Comparison of ENCODE assay signal across 1 cellular context in genomic region chr5:1174122-1174936, GRCh38.
A peak's percentile ranks its signal among the peaks of the same experiment; 100 is the strongest.
TF ChIP-seq lines count a peak whose summit lies in the region.

No MANE protein-coding gene starts in this region.

TF ChIP-seq in K562, 482 proteins besides CTCF, POLR2A, EP300 and RAD21 (continued from another document and continues in another):
- TF ChIP-seq CBFA2T2 (conservative IDR thresholded peaks at IDR 0.05) (no peak), KLF16 (IDR thresholded peaks at IDR 0.05) (peak; percentile 62), STAG1 (CRISPR knock-in tag; IDR thresholded peaks at IDR 0.05; ENCODE audit: borderline replicate concordance) (peak; percentile 73), JUND (IDR thresholded peaks at IDR 0.05; ENCODE audit: borderline replicate concordance, low read depth, low read length) (peak; percentile 98), JUND (tag; IDR thresholded peaks at IDR 0.05; ENCODE audit: borderline replicate concordance, low read depth, low read length) (peak; percentile 96; the same call in 2 of the 3 replicates), FIP1L1 (IDR thresholded peaks at IDR 0.05; ENCODE audit: low read depth, low read length, poor library complexity, severe bottlenecking) (no peak), CREBBP (IDR thresholded peaks at IDR 0.05; ENCODE audit: low read depth, low read length) (no peak), PHTF2 (CRISPR knock-in tag; IDR thresholded peaks at IDR 0.05) (no peak), RB1 (IDR thresholded peaks at IDR 0.05; ENCODE audit: low read depth) (peak; percentile 63; the same call in 1 of the 2 replicates), HMG20A (CRISPR knock-in tag; conservative IDR thresholded peaks at IDR 0.05) (0 out of 2 replicates have a peak, but pooled peaks have one; percentile 45), SFPQ (IDR thresholded peaks at IDR 0.05; ENCODE audit: low read depth, low read length) (no peak), LEF1 (IDR thresholded peaks at IDR 0.05) (peak; percentile 42; the same call in 1 of the 2 replicates), TEAD4 (IDR thresholded peaks at IDR 0.05; ENCODE audit: low read length) (peak; percentile 39; the same call in 1 of the 2 replicates), TEAD4 (CRISPR knock-in tag; IDR thresholded peaks at IDR 0.05; ENCODE audit: borderline replicate concordance) (no peak), CBX2 (IDR thresholded peaks at IDR 0.05; ENCODE audit: insufficient read depth, low read length, poor library complexity, severe bottlenecking) (no peak), HINFP (tag; conservative IDR thresholded peaks at IDR 0.05; ENCODE audit: low read depth) (no peak), MYC (IDR thresholded peaks at IDR 0.05; ENCODE audit: low read depth, low read length) (peak; percentile 74), MYC (CRISPR knock-in tag; IDR thresholded peaks at IDR 0.05; ENCODE audit: borderline replicate concordance, low read depth) (no peak), ESRRA (IDR thresholded peaks at IDR 0.05; ENCODE audit: borderline replicate concordance, low read depth) (no peak), ZNF280B (CRISPR knock-in tag; IDR thresholded peaks at IDR 0.05) (no peak), ZBTB26 (CRISPR knock-in tag; IDR thresholded peaks at IDR 0.05) (no peak), HES1 (IDR thresholded peaks at IDR 0.05; ENCODE audit: low read depth) (peak; percentile 35; the same call in 1 of the 2 replicates), ZMIZ1 (IDR thresholded peaks at IDR 0.05; ENCODE audit: low read depth in 2 of 2, low read length in 2 of 2) (no peak), CREM (IDR thresholded peaks at IDR 0.05; ENCODE audit: low read depth) (peak; percentile 63), ARID3A (IDR thresholded peaks at IDR 0.05; ENCODE audit: borderline replicate concordance, low read depth, low read length) (0 out of 2 replicates have a peak, but pooled peaks have one; percentile 26), PHF21A (IDR thresholded peaks at IDR 0.05; ENCODE audit: borderline replicate concordance, low read depth) (peak; percentile 33; the same call in 1 of the 2 replicates), CHD2 (IDR thresholded peaks at IDR 0.05; ENCODE audit: low read depth, low read length) (peak; percentile 93), VEZF1 (CRISPR knock-in tag; IDR thresholded peaks at IDR 0.05) (peak; percentile 32; the same call in 1 of the 2 replicates), MNT (conservative IDR thresholded peaks at IDR 0.05) (0 out of 4 replicates have a peak, but pooled peaks of 1 of the 2 experiments have one; percentile 25), DPF2 (IDR thresholded peaks at IDR 0.05) (peak; percentile 60), PRPF4 (IDR thresholded peaks at IDR 0.05; ENCODE audit: insufficient read depth, low read depth, low read length, poor library complexity, severe bottlenecking) (no peak), MAFK (IDR thresholded peaks at IDR 0.05; ENCODE audit: low read length) (0 out of 2 replicates have a peak, but pooled peaks have one; percentile 10), ZNF384 (IDR thresholded peaks at IDR 0.05; ENCODE audit: low read depth, low read length) (0 out of 2 replicates have a peak, but pooled peaks have one; percentile 14), PTBP1 (IDR thresholded peaks at IDR 0.05; ENCODE audit: low read depth, low read length) (0 out of 2 replicates have a peak, but pooled peaks have one; percentile 38), ZNF184 (CRISPR knock-in tag; IDR thresholded peaks at IDR 0.05) (no peak), CC2D1A (IDR thresholded peaks at IDR 0.05) (0 out of 2 replicates have a peak, but pooled peaks have one; percentile 52), L3MBTL2 (IDR thresholded peaks at IDR 0.05) (peak; percentile 73; the same call in 1 of the 2 replicates), ETS1 (conservative IDR thresholded peaks at IDR 0.05; ENCODE audit: control insufficient read depth, low read depth, low read length) (no peak), MTA1 (IDR thresholded peaks at IDR 0.05; ENCODE audit: borderline replicate concordance) (0 out of 2 replicates have a peak, but pooled peaks have one; percentile 50), STAT5B (CRISPR knock-in tag; IDR thresholded peaks at IDR 0.05) (no peak), DLX4 (CRISPR knock-in tag; IDR thresholded peaks at IDR 0.05) (no peak), ZC3H8 (IDR thresholded peaks at IDR 0.05) (no peak), CREB1 (IDR thresholded peaks at IDR 0.05) (peak; percentile 15; the same call in 1 of the 2 replicates), CREB1 (CRISPR knock-in tag; IDR thresholded peaks at IDR 0.05) (no peak), MCM2 (IDR thresholded peaks at IDR 0.05; ENCODE audit: low read depth) (no peak), HCFC1 (IDR thresholded peaks at IDR 0.05; ENCODE audit: low read depth, low read length) (peak; percentile 33; the same call in 1 of the 2 replicates), KLF6 (CRISPR knock-in tag; IDR thresholded peaks at IDR 0.05; ENCODE audit: borderline replicate concordance) (no peak)
